ENCODE assay signal across 10 cellular contexts in the genomic region with DNA sequence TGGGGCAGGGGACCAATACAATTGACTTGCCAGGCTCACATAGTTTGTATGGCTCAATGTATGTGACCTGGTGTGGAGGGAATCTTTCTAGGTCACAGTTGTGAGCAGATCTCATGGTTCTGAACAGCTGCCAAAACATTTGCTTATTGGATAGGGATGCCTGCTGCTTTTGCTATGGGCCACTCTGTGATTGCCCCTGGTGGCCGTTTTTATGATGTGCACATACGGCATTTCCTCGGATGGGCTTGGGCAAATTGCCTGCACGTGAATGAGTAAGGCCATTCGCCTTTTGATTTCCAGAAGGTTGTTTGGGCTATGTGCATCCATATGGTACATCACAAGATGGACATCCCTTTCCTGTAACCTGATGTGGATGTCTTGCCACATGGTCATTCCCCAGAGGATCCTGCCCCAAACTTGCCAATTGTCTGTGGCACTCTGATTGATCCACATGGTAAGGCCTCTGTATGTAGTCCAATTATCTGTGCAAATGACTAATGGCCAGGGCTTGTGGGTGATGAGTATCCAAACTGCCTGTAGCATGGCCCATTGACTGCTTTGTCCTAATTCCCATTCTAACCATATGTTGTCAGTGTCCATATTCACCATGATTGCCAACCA. TPM values are rescaled to one million over a fixed set of nuclear protein-coding genes. Genes with fewer than 3 reads are reported as not detected.
DNase-seq lines count a peak whose midpoint lies in the region; ATAC-seq and TF ChIP-seq lines count a peak whose summit lies in the region.
"Had no signal": no experiment of that assay in that cellular context is flagged by ENCODE, and none has a peak within 500 bp of the region (broad histone marks: within the 10 kb centered on the region; RNA-seq: fewer than 3 reads in every experiment).

No MANE protein-coding gene starts in this region.

- in situ Hi-C loops in astrocyte of the cerebellum (cut with HindIII; ENCODE audit: low sequenced_read_pairs) = no loop called here

- no peaks in the 10 kb centered on the region for H3K36me3 ChIP-seq in kidney epithelial cell (ENCODE audit: control insufficient read depth, insufficient read depth, low read length)

- TF ChIP-seq EP300 in Ishikawa (IDR thresholded peaks at IDR 0.05; ENCODE audit: borderline replicate concordance) = no peak

- H3K27me3 ChIP-seq in kidney epithelial cell (ENCODE audit: control insufficient read depth, insufficient read depth, low read length) = no peaks in the 10 kb centered on the region

- no peak for ATAC-seq in GM18858 (IDR thresholded peaks at IDR 0.05; ENCODE audit: unreplicated experiment)
- no peak for ATAC-seq in GM21576 (IDR thresholded peaks at IDR 0.05; ENCODE audit: unreplicated experiment)

- TF ChIP-seq CTCF in astrocyte of the cerebellum (IDR thresholded peaks at IDR 0.05; ENCODE audit: low read depth, low read length, missing control alignments) (peak; percentile 67), kidney epithelial cell (IDR thresholded peaks at IDR 0.05; ENCODE audit: insufficient read depth, low read length, poor library complexity, severe bottlenecking) (peak; percentile 58)

- H3K4me3 ChIP-seq in astrocyte of the cerebellum (ENCODE audit: low read depth, low read length) (no peak overlapping the region), kidney epithelial cell (ENCODE audit: low read depth, low read length) (no peak overlapping the region)

- peak; percentile 51 for TF ChIP-seq RAD21 in Ishikawa (IDR thresholded peaks at IDR 0.05; ENCODE audit: low read depth)

- DNase-seq in AML-193 (lab: John Stamatoyannopoulos, UW) (peak; percentile 13 to 16), astrocyte of the cerebellum (ENCODE audit: low read depth) (no peak), kidney epithelial cell (ENCODE audit: low read depth) (no peak), NCI-H2081 treated with DMSO at 0.1 percent for 48 hours (lab: John Stamatoyannopoulos, UW) (no peak), germinal center (ENCODE audit: low spot score) (no peak)
- DNase-seq: activated B cell treated with CpG ODN at 0.5 μM for 24 hours; stimulated activated naive CD4-positive, alpha-beta T cell had no signal

TF ChIP-seq in Ishikawa, 13 proteins besides CTCF, POLR2A, EP300 and RAD21:
- peak; percentile 47; the same call in 1 of the 2 replicates for TF ChIP-seq NFIC (IDR thresholded peaks at IDR 0.05)
- no peak for TF ChIP-seq EGR1 (IDR thresholded peaks at IDR 0.05)
- TF ChIP-seq TAF1 (IDR thresholded peaks at IDR 0.05; ENCODE audit: low read depth) = no peak
- TF ChIP-seq CEBPB (IDR thresholded peaks at IDR 0.05) = no peak
- no peak for TF ChIP-seq YY1 (IDR thresholded peaks at IDR 0.05; ENCODE audit: low read depth)

RNA-seq across cellular contexts. Expression of a gene that starts 10.7 kb away (rescaled TPM):
- total RNA-seq in kidney epithelial cell = 1.8 and 2.3 TPM in 2 replicates
- total RNA-seq: activated B cell treated with CpG ODN at 0.5 μM for 24 hours had no signal

RNA-seq across cellular contexts. Expression of a gene that starts 26.0 kb away (rescaled TPM):
- total RNA-seq in kidney epithelial cell = 146 and 164 TPM in 2 replicates
- total RNA-seq: activated B cell treated with CpG ODN at 0.5 μM for 24 hours had no signal

RNA-seq across cellular contexts. Expression of a gene that starts 55.9 kb away (rescaled TPM):
- 71.5 and 77.5 TPM in 2 replicates for total RNA-seq in kidney epithelial cell

Comparison
In these comparisons a context has a peak if more than half of its experiments do, and no peak if none do; other contexts are left out.
1. DNase-seq: peak in AML-193 (2 of 2); none in astrocyte of the cerebellum (single experiment), kidney epithelial cell (single experiment), NCI-H2081 treated with DMSO at 0.1 percent for 48 hours (single experiment) and germinal center (single experiment).